17 cellular contexts compared by ENCODE assay signal in the genomic region with DNA sequence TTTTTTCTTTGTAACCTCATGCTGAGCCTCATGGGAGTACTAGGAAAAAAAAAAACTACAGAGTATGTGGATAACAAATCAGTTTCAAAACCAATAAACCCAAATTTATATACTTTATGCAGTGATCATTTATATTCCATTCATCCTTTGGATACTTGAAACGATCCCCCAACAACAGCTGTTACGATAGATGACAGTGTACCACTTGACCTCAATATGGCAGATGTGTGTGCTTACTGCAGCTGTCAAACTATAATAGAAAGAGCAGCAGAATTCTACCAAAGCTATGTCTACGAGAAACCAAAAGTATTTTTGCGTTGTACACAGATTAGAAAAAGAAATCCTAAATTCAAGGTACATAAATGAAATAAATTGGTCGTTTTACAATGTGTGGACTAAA.
DNase-seq lines count a peak whose midpoint lies in the region; ATAC-seq lines count a peak whose summit lies in the region.
"Had no signal": no experiment of that assay in that cellular context is flagged by ENCODE, and none has a peak within 500 bp of the region (broad histone marks: within the 10 kb centered on the region; RNA-seq: fewer than 3 reads in every experiment).

No MANE protein-coding gene starts in this region.

- intact Hi-C loops in left ventricle myocardium superior (cut with micrococcal nuclease): no loop called here

- ATAC-seq in left ventricle myocardium superior (no peak), HG02610 (IDR thresholded peaks at IDR 0.05; ENCODE audit: unreplicated experiment) (no peak), HG03457 (IDR thresholded peaks at IDR 0.05; ENCODE audit: unreplicated experiment) (no peak)
- ATAC-seq: A549, GM12878, Right ventricle myocardium inferior, SK-N-SH treated with all-trans-retinoic acid at 6 μM for 48 hours had no signal

- peak; percentile 22 for DNase-seq in NCI-H748 (lab: John Stamatoyannopoulos, UW; ENCODE audit: unreplicated experiment)
- DNase-seq in NCI-H748 treated with DMSO at 0.1 percent for 48 hours (lab: John Stamatoyannopoulos, UW): no peak
- peak; percentile 74 for DNase-seq in NCI-H2171 treated with DMSO at 0.1 percent for 48 hours (lab: John Stamatoyannopoulos, UW)
- peak; percentile 82 for DNase-seq in myocyte (ENCODE audit: low read depth)
- no peak for DNase-seq in left ventricle myocardium superior
- DNase-seq: BE2C, DND-41, Karpas-422, NCI-H187, NCI-H345, NCI-H82 had no signal

Comparison
In these comparisons a context has a peak if more than half of its experiments do, and no peak if none do; other contexts are left out.
1. DNase-seq: peak in NCI-H748 (single experiment), NCI-H2171 treated with DMSO at 0.1 percent for 48 hours (single experiment) and myocyte (single experiment); none in NCI-H748 treated with DMSO at 0.1 percent for 48 hours (single experiment) and left ventricle myocardium superior (single experiment).